In genomic region chr2:221677688-221678087, GRCh38 we compare ENCODE assay signal across 1 cellular context.
TF ChIP-seq lines count a peak whose summit lies in the region.

No MANE protein-coding gene starts in this region.

TF ChIP-seq in GM23338, 12 proteins besides CTCF, POLR2A, EP300 and RAD21:
- TF ChIP-seq, protein P1, sequence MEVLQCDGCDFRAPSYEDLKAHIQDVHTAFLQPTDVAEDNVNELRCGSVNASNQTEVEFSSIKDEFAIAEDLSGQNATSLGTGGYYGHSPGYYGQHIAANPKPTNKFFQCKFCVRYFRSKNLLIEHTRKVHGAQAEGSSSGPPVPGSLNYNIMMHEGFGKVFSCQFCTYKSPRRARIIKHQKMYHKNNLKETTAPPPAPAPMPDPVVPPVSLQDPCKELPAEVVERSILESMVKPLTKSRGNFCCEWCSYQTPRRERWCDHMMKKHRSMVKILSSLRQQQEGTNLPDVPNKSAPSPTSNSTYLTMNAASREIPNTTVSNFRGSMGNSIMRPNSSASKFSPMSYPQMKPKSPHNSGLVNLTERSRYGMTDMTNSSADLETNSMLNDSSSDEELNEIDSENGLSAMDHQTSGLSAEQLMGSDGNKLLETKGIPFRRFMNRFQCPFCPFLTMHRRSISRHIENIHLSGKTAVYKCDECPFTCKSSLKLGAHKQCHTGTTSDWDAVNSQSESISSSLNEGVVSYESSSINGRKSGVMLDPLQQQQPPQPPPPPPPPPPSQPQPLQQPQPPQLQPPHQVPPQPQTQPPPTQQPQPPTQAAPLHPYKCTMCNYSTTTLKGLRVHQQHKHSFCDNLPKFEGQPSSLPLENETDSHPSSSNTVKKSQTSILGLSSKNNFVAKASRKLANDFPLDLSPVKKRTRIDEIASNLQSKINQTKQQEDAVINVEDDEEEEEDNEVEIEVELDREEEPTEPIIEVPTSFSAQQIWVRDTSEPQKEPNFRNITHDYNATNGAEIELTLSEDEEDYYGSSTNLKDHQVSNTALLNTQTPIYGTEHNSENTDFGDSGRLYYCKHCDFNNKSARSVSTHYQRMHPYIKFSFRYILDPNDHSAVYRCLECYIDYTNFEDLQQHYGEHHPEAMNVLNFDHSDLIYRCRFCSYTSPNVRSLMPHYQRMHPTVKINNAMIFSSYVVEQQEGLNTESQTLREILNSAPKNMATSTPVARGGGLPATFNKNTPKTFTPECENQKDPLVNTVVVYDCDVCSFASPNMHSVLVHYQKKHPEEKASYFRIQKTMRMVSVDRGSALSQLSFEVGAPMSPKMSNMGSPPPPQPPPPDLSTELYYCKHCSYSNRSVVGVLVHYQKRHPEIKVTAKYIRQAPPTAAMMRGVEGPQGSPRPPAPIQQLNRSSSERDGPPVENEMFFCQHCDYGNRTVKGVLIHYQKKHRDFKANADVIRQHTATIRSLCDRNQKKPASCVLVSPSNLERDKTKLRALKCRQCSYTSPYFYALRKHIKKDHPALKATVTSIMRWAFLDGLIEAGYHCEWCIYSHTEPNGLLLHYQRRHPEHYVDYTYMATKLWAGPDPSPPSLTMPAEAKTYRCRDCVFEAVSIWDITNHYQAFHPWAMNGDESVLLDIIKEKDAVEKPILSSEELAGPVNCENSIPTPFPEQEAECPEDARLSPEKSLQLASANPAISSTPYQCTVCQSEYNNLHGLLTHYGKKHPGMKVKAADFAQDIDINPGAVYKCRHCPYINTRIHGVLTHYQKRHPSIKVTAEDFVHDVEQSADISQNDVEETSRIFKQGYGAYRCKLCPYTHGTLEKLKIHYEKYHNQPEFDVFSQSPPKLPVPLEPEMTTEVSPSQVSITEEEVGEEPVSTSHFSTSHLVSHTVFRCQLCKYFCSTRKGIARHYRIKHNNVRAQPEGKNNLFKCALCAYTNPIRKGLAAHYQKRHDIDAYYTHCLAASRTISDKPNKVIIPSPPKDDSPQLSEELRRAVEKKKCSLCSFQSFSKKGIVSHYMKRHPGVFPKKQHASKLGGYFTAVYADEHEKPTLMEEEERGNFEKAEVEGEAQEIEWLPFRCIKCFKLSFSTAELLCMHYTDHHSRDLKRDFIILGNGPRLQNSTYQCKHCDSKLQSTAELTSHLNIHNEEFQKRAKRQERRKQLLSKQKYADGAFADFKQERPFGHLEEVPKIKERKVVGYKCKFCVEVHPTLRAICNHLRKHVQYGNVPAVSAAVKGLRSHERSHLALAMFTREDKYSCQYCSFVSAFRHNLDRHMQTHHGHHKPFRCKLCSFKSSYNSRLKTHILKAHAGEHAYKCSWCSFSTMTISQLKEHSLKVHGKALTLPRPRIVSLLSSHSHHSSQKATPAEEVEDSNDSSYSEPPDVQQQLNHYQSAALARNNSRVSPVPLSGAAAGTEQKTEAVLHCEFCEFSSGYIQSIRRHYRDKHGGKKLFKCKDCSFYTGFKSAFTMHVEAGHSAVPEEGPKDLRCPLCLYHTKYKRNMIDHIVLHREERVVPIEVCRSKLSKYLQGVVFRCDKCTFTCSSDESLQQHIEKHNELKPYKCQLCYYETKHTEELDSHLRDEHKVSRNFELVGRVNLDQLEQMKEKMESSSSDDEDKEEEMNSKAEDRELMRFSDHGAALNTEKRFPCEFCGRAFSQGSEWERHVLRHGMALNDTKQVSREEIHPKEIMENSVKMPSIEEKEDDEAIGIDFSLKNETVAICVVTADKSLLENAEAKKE (CRISPR knock-in tag; IDR thresholded peaks at IDR 0.05): 0 out of 2 replicates have a peak, but pooled peaks have one; percentile 24
- TF ChIP-seq JUNB (IDR thresholded peaks at IDR 0.05; ENCODE audit: unreplicated experiment) (no peak), CREB1 (CRISPR knock-in tag; IDR thresholded peaks at IDR 0.05; ENCODE audit: low read depth) (no peak), NANOG (IDR thresholded peaks at IDR 0.05; ENCODE audit: borderline replicate concordance) (peak; percentile 47; the same call in 1 of the 2 replicates)
